22 cellular contexts compared by ENCODE assay signal in the genomic region with DNA sequence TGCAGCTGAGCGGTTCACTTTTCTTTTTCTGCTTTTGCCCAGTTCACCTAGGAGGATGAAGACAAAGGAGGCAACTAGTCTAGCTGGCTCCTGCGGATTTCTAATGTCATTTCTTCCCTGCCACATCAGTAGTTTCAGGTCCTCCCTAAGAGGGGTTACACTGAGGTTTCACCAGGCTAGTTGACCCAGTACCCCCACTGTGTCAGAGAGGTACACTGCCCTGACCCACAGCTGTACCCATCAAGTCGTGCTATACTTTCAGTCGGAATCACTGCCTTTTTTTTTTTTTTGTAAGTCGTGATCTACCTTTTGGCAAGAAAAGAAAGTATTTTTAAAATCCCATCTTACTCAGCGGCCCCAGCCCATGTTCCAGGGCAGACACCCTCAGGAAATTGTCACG.
DNase-seq lines count a peak whose midpoint lies in the region; ATAC-seq, FAIRE-seq and TF ChIP-seq lines count a peak whose summit lies in the region.
"Had no signal": no experiment of that assay in that cellular context is flagged by ENCODE, and none has a peak within 500 bp of the region (broad histone marks: within the 10 kb centered on the region; RNA-seq: fewer than 3 reads in every experiment).

No MANE protein-coding gene starts in this region.

- RAD21 ChIA-PET in GM12878 (lab: Charles Lee; ENCODE audit: unreplicated experiment): interaction anchor here (1.4 to 6.2 kb wide), 2 partner anchors 10 to 15 kb away, joined by 4 to 30 read pairs; no protein-coding TSS in a partner anchor

- FAIRE-seq in GM12878 (lab: Jason Lieb, UNC): no peak
- FAIRE-seq: A549, RCC 7860, TTC549 had no signal

- TF ChIP-seq RAD21 in GM12878 (IDR thresholded peaks at IDR 0.05; ENCODE audit: insufficient read depth, low read depth, low read length): no peak

- H3K9me3 ChIP-seq in GM12878 (replicated peaks; ENCODE audit: control insufficient read depth, insufficient read depth, low read length) (no peaks in the 10 kb centered on the region), skeletal muscle tissue (ENCODE audit: control insufficient read depth in 3 of 3, low read length in 3 of 3) (no peaks in the 10 kb centered on the region)
- H3K9me3 ChIP-seq: A549; BLaER1 treated with 17β-estradiol and CSF1 and Interleukin-3, amounts not matched to agents 10 nM and 100 nM; spleen; tibial artery had no signal

- WGBS in GM12878 (ENCODE audit: insufficient coverage, insufficient replicate concordance, low lambda C conversion rate, missing lambda C conversion rate): 75% methylated on average over 7 of the region's 7 CpGs

- ATAC-seq in activated T-cell treated with anti-CD3 and anti-CD28 coated beads, Interleukin-2, amount 50 U/mL, for 72 hours (replicated peaks in 1 of 2): peak in 1 of 2 donors; percentile 23
- ATAC-seq in GM12878: no peak
- ATAC-seq in HG03139 (IDR thresholded peaks at IDR 0.05; ENCODE audit: unreplicated experiment): no peak
- ATAC-seq: A549, SK-N-SH treated with all-trans-retinoic acid at 6 μM for 48 hours had no signal

- peak overlapping the region; percentile 46; the same call in 1 of the 2 replicates for H3K9ac ChIP-seq in KMS-11
- no peak overlapping the region for H3K9ac ChIP-seq in GM12878 (ENCODE audit: control insufficient read depth, insufficient read depth, low read length)
- H3K9ac ChIP-seq in skeletal muscle tissue (ENCODE audit: low read depth in 1 of 3, low read length in 3 of 3): no peak overlapping the region
- H3K9ac ChIP-seq: BLaER1 treated with 17β-estradiol and CSF1 and Interleukin-3, amounts not matched to agents 10 nM and 100 nM had no signal

- peak overlapping the region; percentile 83 for H3K27ac ChIP-seq in KMS-11
- H3K27ac ChIP-seq in GM12878 (ENCODE audit: control insufficient read depth, insufficient read depth): peak overlapping the region; percentile 11
- peak overlapping the region; percentile 43 for H3K27ac ChIP-seq in skeletal muscle tissue (ENCODE audit: low read depth, low read length)
- H3K27ac ChIP-seq: A549; BLaER1 treated with 17β-estradiol and CSF1 and Interleukin-3, amounts not matched to agents 10 nM and 100 nM had no signal

- TF ChIP-seq EP300 in GM12878 (IDR thresholded peaks at IDR 0.05; ENCODE audit: borderline replicate concordance in 1 of 2, control insufficient read depth in 1 of 2, low read depth in 2 of 2, low read length in 2 of 2): no peak

- no TSS peak for BruUV-seq in GM12878 (replicated peaks; lab: Mats Ljungman, UMichigan)

- H2AFZ ChIP-seq in KMS-11 (ENCODE audit: low read depth) (peak overlapping the region; percentile 2; the same call in 1 of the 2 replicates), GM12878 (ENCODE audit: control insufficient read depth, low read depth, low read length) (no peak overlapping the region)

- no peaks in the 10 kb centered on the region for H3K27me3 Mint-ChIP-seq in activated T-cell treated with anti-CD3 and anti-CD28 coated beads, Interleukin-2, amount 50 U/mL, for 72 hours (ENCODE audit: low read depth)

- peaks cover 95% of the 10 kb centered on the region for H3K4me1 Mint-ChIP-seq in activated T-cell treated with anti-CD3 and anti-CD28 coated beads, Interleukin-2, amount 50 U/mL, for 72 hours (ENCODE audit: low read depth)

- no peak overlapping the region for H3K4me3 ChIP-seq in KMS-11 (IDR thresholded peaks at IDR 0.05; ENCODE audit: insufficient read depth, low read depth, low read length)
- no peak overlapping the region for H3K4me3 ChIP-seq in GM12878
- no peak overlapping the region for H3K4me3 ChIP-seq in skeletal muscle tissue (ENCODE audit: low read length in 3 of 3)
- H3K4me3 ChIP-seq: A549; BLaER1 treated with 17β-estradiol and CSF1 and Interleukin-3, amounts not matched to agents 10 nM and 100 nM; lung; spleen; tibial artery had no signal

- no peaks in the 10 kb centered on the region for H3K36me3 ChIP-seq in KMS-11 (ENCODE audit: insufficient read depth)
- peaks cover 26 to 36% of the 10 kb centered on the region in 2 experiments for H3K36me3 ChIP-seq in GM12878 (ENCODE audit: control insufficient read depth in 2 of 2, insufficient read depth in 2 of 2, low read length in 1 of 2)
- peaks cover 3 to 31% (median 12%) of the 10 kb centered on the region in 3 donors for H3K36me3 ChIP-seq in skeletal muscle tissue (ENCODE audit: control insufficient read depth in 3 of 3, insufficient read depth in 3 of 3, low read length in 3 of 3)

- H3K4me3 Mint-ChIP-seq in activated T-cell treated with anti-CD3 and anti-CD28 coated beads, Interleukin-2, amount 50 U/mL, for 72 hours: peak overlapping the region in 1 of 2 donors; percentile 7

- TF ChIP-seq CTCF in KMS-11 (conservative IDR thresholded peaks at IDR 0.05; ENCODE audit: low read depth, low read length): no peak
- TF ChIP-seq CTCF in GM12878 (IDR thresholded peaks at IDR 0.05 in 2 of 3, conservative IDR thresholded peaks at IDR 0.05 in 1 of 3; ENCODE audit: control insufficient read depth in 2 of 3, extremely low read depth in 1 of 3, insufficient read depth in 1 of 3, low read depth in 3 of 3, low read length in 3 of 3): no peak

- intact Hi-C loops in GM12878 (cut with micrococcal nuclease; ENCODE audit: unreplicated experiment): no loop called here

- H3K27me3 ChIP-seq in KMS-11 (ENCODE audit: insufficient read depth, low read depth) (no peaks in the 10 kb centered on the region), GM12878 (replicated peaks in 1 of 2; ENCODE audit: control insufficient read depth in 2 of 2, insufficient read depth in 2 of 2, low read length in 1 of 2) (no peaks in the 10 kb centered on the region), skeletal muscle tissue (ENCODE audit: control insufficient read depth in 3 of 3, insufficient read depth in 3 of 3, low read length in 3 of 3) (no peaks in the 10 kb centered on the region)
- H3K27me3 ChIP-seq: BLaER1 treated with 17β-estradiol and CSF1 and Interleukin-3, amounts not matched to agents 10 nM and 100 nM; spleen; tibial artery had no signal

- POLR2A ChIA-PET in GM12878 (lab: Charles Lee): interaction anchor here (0.5 to 1.7 kb wide), 2 partner anchors 16 to 117 kb away, joined by 6 to 7 read pairs; no protein-coding TSS in a partner anchor

- peak overlapping the region; percentile 86 for H3K27ac Mint-ChIP-seq in activated T-cell treated with anti-CD3 and anti-CD28 coated beads, Interleukin-2, amount 50 U/mL, for 72 hours
- H3K27ac Mint-ChIP-seq: progenitor cell of endocrine pancreas had no signal

- no peak for TF ChIP-seq POLR2A in GM12878 (IDR thresholded peaks at IDR 0.05; ENCODE audit: low read depth, low read length)

- H3K4me2 ChIP-seq in KMS-11: peak overlapping the region; percentile 89
- no peak overlapping the region for H3K4me2 ChIP-seq in GM12878 (ENCODE audit: control insufficient read depth, insufficient read depth)
- H3K4me2 ChIP-seq: A549; BLaER1 treated with 17β-estradiol and CSF1 and Interleukin-3, amounts not matched to agents 10 nM and 100 nM had no signal

- no peaks in the 10 kb centered on the region for H3K79me2 ChIP-seq in KMS-11 (ENCODE audit: insufficient read depth, low read depth)
- peaks cover 29% of the 10 kb centered on the region for H3K79me2 ChIP-seq in GM12878 (ENCODE audit: control insufficient read depth, insufficient read depth, low read length)

- no peaks in the 10 kb centered on the region for H3K9me3 Mint-ChIP-seq in activated T-cell treated with anti-CD3 and anti-CD28 coated beads, Interleukin-2, amount 50 U/mL, for 72 hours

- in situ Hi-C loops in GM12878 (cut with MboI): loop anchor here (25.0 kb wide), 1 partner anchor 1649 kb away; no protein-coding TSS in a partner anchor

- peaks cover 8 to 32% of the 10 kb centered on the region in 2 donors for H3K36me3 Mint-ChIP-seq in activated T-cell treated with anti-CD3 and anti-CD28 coated beads, Interleukin-2, amount 50 U/mL, for 72 hours (ENCODE audit: insufficient read depth in 2 of 2)

- H3K4me1 ChIP-seq in KMS-11 (ENCODE audit: low read depth, poor library complexity, severe bottlenecking): peaks cover 49% of the 10 kb centered on the region
- peaks cover 74% of the 10 kb centered on the region for H3K4me1 ChIP-seq in GM12878 (ENCODE audit: control insufficient read depth, insufficient read depth, low read length)
- H3K4me1 ChIP-seq in skeletal muscle tissue (ENCODE audit: control insufficient read depth in 3 of 3, insufficient read depth in 3 of 3, low read length in 3 of 3): peaks cover 7 to 21% (median 10%) of the 10 kb centered on the region in 3 donors
- H3K4me1 ChIP-seq: A549 had no signal

- CTCF ChIA-PET in GM12878 (lab: Yijun Ruan, JAX): interaction anchor here (1.2 to 6.4 kb wide), 2 partner anchors 10 to 14 kb away, joined by 3 to 26 read pairs; no protein-coding TSS in a partner anchor

- SMC1A ChIA-PET in GM12878 (lab: Charles Lee; ENCODE audit: uncharacterized antibody, unreplicated experiment): interaction anchor here (0.7 to 2.0 kb wide), 6 partner anchors 9 to 108 kb away, joined by 3 to 8 read pairs (median 5); no protein-coding TSS in a partner anchor

- H4K20me1 ChIP-seq in KMS-11 (ENCODE audit: insufficient read depth): no peaks in the 10 kb centered on the region
- H4K20me1 ChIP-seq in GM12878 (ENCODE audit: control insufficient read depth, insufficient read depth): no peaks in the 10 kb centered on the region

- no peak for DNase-seq in activated T-cell treated with anti-CD3 and anti-CD28 coated beads, Interleukin-2, amount 50 U/mL, for 72 hours
- DNase-seq in activated T-cell treated with anti-CD3 and anti-CD28 coated beads for 4 hours: no peak
- no peak for DNase-seq in GM12878 (ENCODE audit: low read depth, low spot score)
- no peak for DNase-seq in MV-4-11 (lab: John Stamatoyannopoulos, UW)
- DNase-seq in NCI-H187 (lab: John Stamatoyannopoulos, UW): no peak
- DNase-seq: activated CD4-positive, alpha-beta T cell treated with anti-CD3 and anti-CD28 coated beads for 48 hours; amygdala; NCI-H1694; NK-92 treated with Interleukin-12 subunit alpha and Interleukin-12 subunit beta, amount 100 ng/mL, for 24 hours; spleen; stimulated activated CD8-positive, alpha-beta memory T cell treated with anti-CD3 and anti-CD28 coated beads, Interleukin-4, amount 100 ng/mL, for 48 hours; tibial artery had no signal

TF ChIP-seq in GM12878, 131 proteins besides CTCF, POLR2A, EP300 and RAD21:
- TF ChIP-seq POLR2AphosphoS2 (IDR thresholded peaks at IDR 0.05; ENCODE audit: low read depth, low read length) (no peak), RUNX3 (IDR thresholded peaks at IDR 0.05; ENCODE audit: low read length) (peak; percentile 27; the same call in 1 of the 2 replicates)

Comparison
In these comparisons a context has a peak if more than half of its experiments do, and no peak if none do; other contexts are left out.
1. H3K27ac ChIP-seq: peak in every context shown above with its lines; median percentile 83 in KMS-11; 43 in skeletal muscle tissue; 11 in GM12878.